ENCODE assay signal across 26 cellular contexts in the genomic region with DNA sequence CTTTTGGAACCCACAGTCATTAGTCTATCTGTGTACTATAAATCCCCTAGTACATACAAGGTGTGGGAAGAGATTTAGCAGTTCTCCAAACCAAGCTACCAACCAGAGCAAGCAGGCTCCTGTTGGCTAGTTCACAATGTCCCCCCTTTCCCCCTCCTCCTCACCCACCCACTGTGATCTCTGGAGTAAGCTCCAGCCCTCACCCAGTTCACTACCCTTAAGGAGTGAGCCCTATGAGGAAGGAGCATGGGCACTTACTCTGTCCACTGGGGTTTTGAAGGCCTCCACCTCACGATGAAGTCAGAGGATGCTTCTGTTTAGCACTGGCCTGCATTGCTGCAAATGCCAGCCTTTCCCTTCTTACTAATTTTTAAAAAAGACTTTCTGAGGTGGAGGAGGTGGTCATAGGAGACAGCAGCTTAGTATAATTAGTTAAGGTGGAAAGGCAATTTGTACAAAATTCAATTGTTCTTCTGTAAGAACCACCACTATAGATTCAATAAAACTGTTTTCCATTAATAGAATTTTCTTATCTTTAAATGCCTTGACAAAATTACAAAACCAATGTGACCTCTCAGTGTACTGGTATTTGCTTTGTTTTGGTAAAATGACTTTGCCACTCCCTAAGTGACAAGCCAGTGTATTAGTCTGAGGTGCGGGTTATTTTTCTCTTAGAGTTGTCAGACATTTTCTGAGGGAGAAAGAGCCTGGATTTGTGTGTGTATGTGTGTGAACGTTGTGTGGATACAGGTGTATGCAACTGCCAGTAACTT.
"Had no signal": no experiment of that assay in that cellular context is flagged by ENCODE, and none has a peak within 500 bp of the region (broad histone marks: within the 10 kb centered on the region; RNA-seq: fewer than 3 reads in every experiment).

No MANE protein-coding gene starts in this region.

- H3K4me1 Mint-ChIP-seq: activated CD4-positive, alpha-beta T cell treated with anti-CD3 and anti-CD28 coated beads, Interleukin-2, amount 10 ng/mL, durations not matched to agents 7 days and 5 days; activated CD8-positive, alpha-beta memory T cell treated with anti-CD3 and anti-CD28 coated beads, Interleukin-2, amount 10 ng/mL, durations not matched to agents 7 days and 5 days had no signal

- H3K9me3 ChIP-seq: adrenal gland, breast epithelium, vagina had no signal

- H3K36me3 ChIP-seq: adrenal gland, breast epithelium, stomach, vagina had no signal

- H3K4me3 Mint-ChIP-seq: activated CD4-positive, alpha-beta T cell treated with anti-CD3 and anti-CD28 coated beads, Interleukin-2, amount 10 ng/mL, durations not matched to agents 7 days and 5 days; activated CD8-positive, alpha-beta memory T cell treated with anti-CD3 and anti-CD28 coated beads, Interleukin-2, amount 10 ng/mL, durations not matched to agents 7 days and 5 days; activated CD8-positive, alpha-beta T cell treated with anti-CD3 and anti-CD28 coated beads for 36 hours; activated naive CD8-positive, alpha-beta T cell; activated T-helper 1 cell treated with anti-CD3 and anti-CD28 coated beads, Interleukin-12 subunit alpha, Interleukin-12 subunit beta, Interleukin-2, Interleukin-4 antibody, amounts not matched to agents 30 ng/mL and 10 ng/mL and 1 ng/mL, durations not matched to agents 14 hours and 24 hours and 36 hours had no signal

- H3K4me1 ChIP-seq: adrenal gland, breast epithelium, vagina had no signal

- ATAC-seq: activated CD4-positive, CD25-positive, alpha-beta regulatory T cell treated with anti-CD3 and anti-CD28 coated beads, Interleukin-2, amount 50 U/mL, for 24 hours; activated CD8-positive, alpha-beta memory T cell treated with anti-CD3 and anti-CD28 coated beads, Interleukin-2, amount 10 ng/mL, durations not matched to agents 7 days and 5 days; activated CD8-positive, alpha-beta T cell treated with anti-CD3 and anti-CD28 coated beads for 36 hours; SK-N-SH treated with all-trans-retinoic acid at 6 μM for 48 hours had no signal

- H3K27ac Mint-ChIP-seq: activated CD4-positive, alpha-beta T cell treated with anti-CD3 and anti-CD28 coated beads, Interleukin-2, amount 10 ng/mL, durations not matched to agents 7 days and 5 days; activated CD8-positive, alpha-beta memory T cell treated with anti-CD3 and anti-CD28 coated beads, Interleukin-2, amount 10 ng/mL, durations not matched to agents 7 days and 5 days; activated CD8-positive, alpha-beta T cell treated with anti-CD3 and anti-CD28 coated beads for 36 hours; activated naive CD8-positive, alpha-beta T cell; activated T-helper 1 cell treated with anti-CD3 and anti-CD28 coated beads, Interleukin-12 subunit alpha, Interleukin-12 subunit beta, Interleukin-2, Interleukin-4 antibody, amounts not matched to agents 30 ng/mL and 10 ng/mL and 1 ng/mL, durations not matched to agents 14 hours and 24 hours and 36 hours had no signal

- H3K27ac ChIP-seq: adrenal gland, breast epithelium, spleen, stomach, vagina had no signal

- H3K4me3 ChIP-seq: adrenal gland, breast epithelium, spleen, stomach, vagina had no signal

- H3K27me3 Mint-ChIP-seq: activated CD4-positive, alpha-beta T cell treated with anti-CD3 and anti-CD28 coated beads, Interleukin-2, amount 10 ng/mL, durations not matched to agents 7 days and 5 days; activated CD8-positive, alpha-beta memory T cell treated with anti-CD3 and anti-CD28 coated beads, Interleukin-2, amount 10 ng/mL, durations not matched to agents 7 days and 5 days; activated CD8-positive, alpha-beta T cell treated with anti-CD3 and anti-CD28 coated beads for 36 hours; activated naive CD8-positive, alpha-beta T cell had no signal

- H3K27me3 ChIP-seq: adrenal gland, breast epithelium, spleen, stomach, vagina had no signal

- DNase-seq: activated CD4-positive, alpha-beta T cell treated with anti-CD3 and anti-CD28 coated beads, Interleukin-2, amount 10 ng/mL, durations not matched to agents 7 days and 5 days; activated CD8-positive, alpha-beta memory T cell treated with anti-CD3 and anti-CD28 coated beads, Interleukin-2, amount 10 ng/mL, durations not matched to agents 7 days and 5 days; activated CD8-positive, alpha-beta T cell treated with anti-CD3 and anti-CD28 coated beads for 36 hours; activated gamma-delta T cell treated with Interleukin-2 at 50 U/mL for 16 hours; activated T-cell treated with anti-CD3 and anti-CD28 coated beads for 4 hours; adrenal gland; cerebellar nuclear complex; cortex of kidney; effector CD4-positive, alpha-beta T cell; erythroblast; hypothalamus; midbrain; occipital lobe; posterior cingulate gyrus; retina; spleen; stimulated activated CD4-positive, alpha-beta T cell treated with anti-CD3 and anti-CD28 coated beads, Interleukin-4, amount 100 ng/mL, for 24 hours; stomach had no signal

- FAIRE-seq: endometrium, frontal cortex had no signal
